ENCODE assay signal across 9 cellular contexts in the genomic region with DNA sequence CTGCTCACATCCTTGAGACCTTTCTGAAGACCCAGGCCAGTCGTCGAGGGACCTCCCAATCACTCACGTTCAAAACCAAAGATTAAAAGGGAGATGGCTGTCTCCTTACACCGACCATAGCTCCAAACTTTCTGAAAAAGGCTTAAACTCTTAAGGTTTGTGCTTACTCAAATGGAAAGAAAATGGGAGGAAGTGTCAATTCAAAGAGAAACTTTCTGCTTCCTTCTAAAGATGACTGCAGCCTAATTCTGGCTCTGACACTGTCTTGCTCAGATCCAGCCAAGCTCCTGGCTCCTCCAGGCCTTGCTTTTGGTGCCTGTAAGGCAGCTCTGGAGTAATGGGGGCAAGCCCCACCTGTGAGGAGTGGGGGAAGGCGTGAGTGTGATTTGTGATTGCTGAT.
DNase-seq lines count a peak whose midpoint lies in the region; ATAC-seq and TF ChIP-seq lines count a peak whose summit lies in the region.
"Had no signal": no experiment of that assay in that cellular context is flagged by ENCODE, and none has a peak within 500 bp of the region (broad histone marks: within the 10 kb centered on the region; RNA-seq: fewer than 3 reads in every experiment).

No MANE protein-coding gene starts in this region.

- ATAC-seq in GM18505 (IDR thresholded peaks at IDR 0.05; ENCODE audit: unreplicated experiment) (peak; percentile 48), HG03432 (IDR thresholded peaks at IDR 0.05; ENCODE audit: unreplicated experiment) (peak; percentile 58)

- peak; percentile 64 for DNase-seq in GM20000 (ENCODE audit: low spot score)
- peak; percentile 74 for DNase-seq in medulla oblongata (ENCODE audit: extremely low spot score)
- DNase-seq in central memory CD4-positive, alpha-beta T cell: no peak
- no peak for DNase-seq in AG20443 (ENCODE audit: low spot score)
- DNase-seq in NCI-H187 treated with DMSO at 0.1 percent for 48 hours (lab: John Stamatoyannopoulos, UW): no peak
- no peak for DNase-seq in NCI-H2107 treated with DMSO at 0.1 percent for 48 hours (lab: John Stamatoyannopoulos, UW; ENCODE audit: unreplicated experiment)
- DNase-seq: activated CD8-positive, alpha-beta memory T cell treated with anti-CD3 and anti-CD28 coated beads, Interleukin-2, amount 50 U/mL, for 4 hours had no signal

- no peak for TF ChIP-seq POLR2A in GM18505 (IDR thresholded peaks at IDR 0.05; ENCODE audit: borderline replicate concordance, extremely low read depth, insufficient read depth, insufficient read length)

- no peak for TF ChIP-seq CTCF in GM20000 (IDR thresholded peaks at IDR 0.05; ENCODE audit: extremely low read depth, missing control alignments)

Comparison
In these comparisons a context has a peak if more than half of its experiments do, and no peak if none do; other contexts are left out.
1. DNase-seq: peak in GM20000 (single experiment) and medulla oblongata (single experiment); none in central memory CD4-positive, alpha-beta T cell (single experiment), AG20443 (single experiment), NCI-H187 treated with DMSO at 0.1 percent for 48 hours (single experiment) and NCI-H2107 treated with DMSO at 0.1 percent for 48 hours (single experiment).